In the genomic region with DNA sequence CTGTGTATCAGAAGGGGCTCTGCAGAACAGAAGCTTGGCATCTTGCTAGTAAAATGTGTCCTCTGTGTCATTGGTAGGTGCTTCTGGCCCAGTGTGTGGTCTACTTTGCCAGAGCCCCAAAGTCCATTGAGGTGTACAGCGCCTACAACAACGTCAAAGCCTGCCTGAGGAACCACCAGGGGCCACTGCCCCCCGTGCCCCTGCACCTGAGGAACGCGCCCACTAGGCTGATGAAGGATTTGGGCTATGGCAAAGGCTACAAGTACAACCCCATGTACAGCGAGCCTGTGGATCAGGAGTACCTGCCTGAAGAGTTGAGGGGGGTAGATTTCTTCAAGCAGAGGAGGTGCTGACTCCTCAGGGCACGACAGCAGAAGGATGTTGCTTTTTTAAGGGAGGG, we compare ENCODE assay signal across 16 cellular contexts. TPM values are rescaled to one million over a fixed set of nuclear protein-coding genes. Genes with fewer than 3 reads are reported as not detected.
DNase-seq lines count a peak whose midpoint lies in the region; ATAC-seq, FAIRE-seq and TF ChIP-seq lines count a peak whose summit lies in the region.
"Had no signal": no experiment of that assay in that cellular context is flagged by ENCODE, and none has a peak within 500 bp of the region (broad histone marks: within the 10 kb centered on the region; RNA-seq: fewer than 3 reads in every experiment).

No MANE protein-coding gene starts in this region.

- H2BK5ac ChIP-seq in H9 (ENCODE audit: insufficient read length, low read length): no peak overlapping the region

- H3K4me1 ChIP-seq in H9 (ENCODE audit: insufficient read depth, low read length) (no peaks in the 10 kb centered on the region), Loucy (ENCODE audit: insufficient read depth, low read length, poor library complexity, severe bottlenecking) (peaks cover 34% of the 10 kb centered on the region), K562 (replicated peaks in 1 of 2; ENCODE audit: control insufficient read depth in 2 of 2, insufficient read depth in 2 of 2, low read length in 2 of 2) (peaks cover 19 to 20% of the 10 kb centered on the region in 2 experiments), foreskin keratinocyte (no peaks in the 10 kb centered on the region)

- H2AK5ac ChIP-seq in H9 (ENCODE audit: insufficient read length, low read length): no peak overlapping the region

- H3K79me2 ChIP-seq in H9 (ENCODE audit: insufficient read depth, low read length): no peaks in the 10 kb centered on the region
- peaks cover 68% of the 10 kb centered on the region for H3K79me2 ChIP-seq in Loucy (ENCODE audit: insufficient read depth, low read length)
- peaks cover 45% of the 10 kb centered on the region for H3K79me2 ChIP-seq in K562 (ENCODE audit: control insufficient read depth, insufficient read depth, low read length)

- no CpG with 5 or more reads among the region's 7 CpGs for WGBS in H9 (ENCODE audit: extremely low coverage, insufficient read length, low lambda C conversion rate)
- WGBS in K562 (ENCODE audit: insufficient coverage, low coverage, missing lambda C conversion rate): 92% methylated on average over 7 of the region's 7 CpGs

- no peak overlapping the region for H3K4ac ChIP-seq in H9 (ENCODE audit: low read depth, low read length)

- in situ Hi-C loops in K562 (cut with MboI): loop anchor here (5.0 to 10.0 kb wide), 3 partner anchors 57 to 270 kb away; partner anchors contain the start of gene SERPINB1

- no peak overlapping the region for H2BK15ac ChIP-seq in H9 (ENCODE audit: low read depth, low read length)

- H4K20me1 ChIP-seq in H9 (ENCODE audit: control insufficient read depth, insufficient read depth, insufficient read length): no peaks in the 10 kb centered on the region
- H4K20me1 ChIP-seq in Loucy (ENCODE audit: insufficient read depth, low read length, poor library complexity, severe bottlenecking): no peaks in the 10 kb centered on the region
- no peaks in the 10 kb centered on the region for H4K20me1 ChIP-seq in K562 (replicated peaks; ENCODE audit: control insufficient read depth, insufficient read depth, low read length)

- no peak for ATAC-seq in K562
- ATAC-seq in HG02798 (IDR thresholded peaks at IDR 0.05; ENCODE audit: poor library complexity, unreplicated experiment): no peak
- no peak for ATAC-seq in activated T-helper 17 cell treated with anti-CD3 and anti-CD28 coated beads, Interleukin-2, amount 50 U/mL, for 72 hours (replicated peaks)
- no peak for ATAC-seq in foreskin keratinocyte
- ATAC-seq: HCT116 had no signal

- no peak for TF ChIP-seq POLR2A in K562 (conservative IDR thresholded peaks at IDR 0.05)

- no peak overlapping the region for H2BK120ac ChIP-seq in H9 (ENCODE audit: low read depth, low read length, poor library complexity, severe bottlenecking)

- no peak overlapping the region for H3K27ac ChIP-seq in H9 (ENCODE audit: insufficient read length, low read depth, low read length)
- H3K27ac ChIP-seq in K562 (ENCODE audit: extremely low read depth, low read depth, low read length): no peak overlapping the region
- no peak overlapping the region for H3K27ac ChIP-seq in foreskin keratinocyte
- H3K27ac ChIP-seq: HL-60 had no signal

- H2BK12ac ChIP-seq in H9 (ENCODE audit: insufficient read length, low read depth, low read length): no peak overlapping the region

- no peak overlapping the region for H3K23ac ChIP-seq in H9 (ENCODE audit: insufficient read length, low read depth, low read length)

- H3K23me2 ChIP-seq in H9 (ENCODE audit: insufficient read length, low read depth, low read length, poor library complexity, severe bottlenecking): no peaks in the 10 kb centered on the region

- no TSS peak for BruUV-seq in K562 (replicated peaks; lab: Mats Ljungman, UMichigan)

- TF ChIP-seq RAD21 in K562 (CRISPR knock-in tag; conservative IDR thresholded peaks at IDR 0.05 in 1 of 2, IDR thresholded peaks at IDR 0.05 in 1 of 2): no peak

- no peaks in the 10 kb centered on the region for H3K9me2 ChIP-seq in Loucy (replicated peaks; ENCODE audit: low read depth, low read length)

- POLR2A ChIA-PET in K562 (lab: Yijun Ruan, JAX): interaction anchor here (0.7 to 9.0 kb wide), 3 partner anchors 15 to 217 kb away, joined by 3 to 151 read pairs (median 8); partner anchors contain the start of gene WRNIP1

- H4K91ac ChIP-seq in H9 (ENCODE audit: insufficient read length, low read depth, low read length): no peak overlapping the region

- intact Hi-C loops in K562 (cut with micrococcal nuclease): no loop called here

- no peak overlapping the region for H4K8ac ChIP-seq in H9 (replicated peaks; ENCODE audit: insufficient read length, low read depth, low read length)

- H3K27me3 ChIP-seq in H9 (ENCODE audit: insufficient read depth, low read length) (no peaks in the 10 kb centered on the region), Loucy (ENCODE audit: insufficient read depth, low read length, poor library complexity, severe bottlenecking) (no peaks in the 10 kb centered on the region), K562 (ENCODE audit: control insufficient read depth in 2 of 2, insufficient read depth in 2 of 2, low read length in 2 of 2) (no peaks in the 10 kb centered on the region), foreskin keratinocyte (no peaks in the 10 kb centered on the region)

- H3K9me3 Mint-ChIP-seq in H9: no peaks in the 10 kb centered on the region; a peak in 1 of 5 replicates
- no peaks in the 10 kb centered on the region for H3K9me3 Mint-ChIP-seq in nephron
- H3K9me3 Mint-ChIP-seq in activated T-helper 17 cell treated with anti-CD3 and anti-CD28 coated beads, Interleukin-2, amount 50 U/mL, for 72 hours: no peaks in the 10 kb centered on the region
- H3K9me3 Mint-ChIP-seq: CD4-positive, alpha-beta T cell had no signal

- H3F3A ChIP-seq in Loucy (ENCODE audit: low read depth): no peaks in the 10 kb centered on the region

- H3K4me1 Mint-ChIP-seq in H9 (peaks cover 5 to 6% of the 10 kb centered on the region in 2 experiments), nephron (peaks cover 68% of the 10 kb centered on the region)
- H3K4me1 Mint-ChIP-seq in activated T-helper 17 cell treated with anti-CD3 and anti-CD28 coated beads, Interleukin-2, amount 50 U/mL, for 72 hours: peaks cover 5% of the 10 kb centered on the region
- H3K4me1 Mint-ChIP-seq: B cell had no signal

- H3K14ac ChIP-seq in H9 (ENCODE audit: insufficient read depth, low read length): no peak overlapping the region

- no peak overlapping the region for H3T11ph ChIP-seq in H9 (ENCODE audit: low read length)

- no peak for FAIRE-seq in K562 (lab: Jason Lieb, UNC)
- FAIRE-seq: A204.1, H1 had no signal

- H3K36me3 ChIP-seq in Loucy (ENCODE audit: insufficient read depth, low read length): peaks cover 64% of the 10 kb centered on the region; the same call in 1 of the 2 replicates
- peaks cover 67% of the 10 kb centered on the region for H3K36me3 ChIP-seq in K562 (ENCODE audit: control insufficient read depth, insufficient read depth, low read length)

- no peak overlapping the region for H2AFZ ChIP-seq in H9 (ENCODE audit: low read length)
- no peak overlapping the region for H2AFZ ChIP-seq in Loucy (ENCODE audit: low read length)
- H2AFZ ChIP-seq in K562 (ENCODE audit: low read depth, low read length): no peak overlapping the region

- H3K4me3 ChIP-seq in Loucy (ENCODE audit: low read length, poor library complexity, severe bottlenecking) (peak overlapping the region; percentile 51), K562 (no peak overlapping the region)

- no peak overlapping the region for H3K56ac ChIP-seq in H9 (ENCODE audit: insufficient read length, low read depth, low read length)

- no peak for TF ChIP-seq EP300 in K562 (IDR thresholded peaks at IDR 0.05; ENCODE audit: low read length)

- no peak overlapping the region for H2BK20ac ChIP-seq in H9 (ENCODE audit: low read depth, low read length, poor library complexity, severe bottlenecking)

- no peaks in the 10 kb centered on the region for H3K79me1 ChIP-seq in H9 (ENCODE audit: insufficient read depth, low read depth, low read length, poor library complexity, severe bottlenecking)

- no peak for DNase-seq in H9
- no peak for DNase-seq in K562 (ENCODE audit: extremely low read depth in 1 of 4, low spot score in 3 of 4)
- no peak for DNase-seq in foreskin keratinocyte
- DNase-seq: C1 segment of cervical spinal cord; Calu3; CD4-positive, alpha-beta T cell; DMS 273 treated with DMSO at 0.1 percent for 48 hours had no signal

- H3K36me3 Mint-ChIP-seq in H9 (ENCODE audit: insufficient read depth in 1 of 3, low read depth in 3 of 3): peaks cover 23 to 50% (median 42%) of the 10 kb centered on the region in 3 experiments
- H3K36me3 Mint-ChIP-seq in nephron (ENCODE audit: low read depth): peaks cover 50% of the 10 kb centered on the region
- peaks cover 74% of the 10 kb centered on the region for H3K36me3 Mint-ChIP-seq in activated T-helper 17 cell treated with anti-CD3 and anti-CD28 coated beads, Interleukin-2, amount 50 U/mL, for 72 hours (ENCODE audit: low read depth)

- TF ChIP-seq CTCF in H9 (conservative IDR thresholded peaks at IDR 0.05): no peak
- no peak for TF ChIP-seq CTCF in Loucy (conservative IDR thresholded peaks at IDR 0.05; ENCODE audit: low read length)
- no peak for TF ChIP-seq CTCF in K562 (IDR thresholded peaks at IDR 0.05 in 2 of 3, conservative IDR thresholded peaks at IDR 0.05 in 1 of 3; ENCODE audit: insufficient read depth in 2 of 3, low read depth in 1 of 3, low read length in 3 of 3)
- no peak for TF ChIP-seq CTCF in nephron (IDR thresholded peaks at IDR 0.05; ENCODE audit: unreplicated experiment in 3 of 3)
- TF ChIP-seq CTCF in foreskin keratinocyte (conservative IDR thresholded peaks at IDR 0.05): no peak

- H3K4me3 Mint-ChIP-seq in H9 (no peak overlapping the region), nephron (peak overlapping the region in 2 of 3 experiments; percentile 75 to 78)
- no peak overlapping the region for H3K4me3 Mint-ChIP-seq in activated T-helper 17 cell treated with anti-CD3 and anti-CD28 coated beads, Interleukin-2, amount 50 U/mL, for 72 hours
- H3K4me3 Mint-ChIP-seq: B cell; CD4-positive, alpha-beta T cell had no signal

- H3K4me2 ChIP-seq in H9 (ENCODE audit: insufficient read depth, insufficient read length, low read length) (no peak overlapping the region), Loucy (ENCODE audit: low read depth, low read length, poor library complexity, severe bottlenecking) (peak overlapping the region; percentile 70), K562 (ENCODE audit: insufficient read depth, low read length) (no peak overlapping the region)

- H3K27ac Mint-ChIP-seq in H9: peak overlapping the region in 2 of 3 experiments; percentile 20 to 51; a peak in 1 of 7 replicates
- no peak overlapping the region for H3K27ac Mint-ChIP-seq in nephron
- H3K27ac Mint-ChIP-seq in activated T-helper 17 cell treated with anti-CD3 and anti-CD28 coated beads, Interleukin-2, amount 50 U/mL, for 72 hours: no peak overlapping the region
- H3K27ac Mint-ChIP-seq: B cell had no signal

- H3K18ac ChIP-seq in H9 (ENCODE audit: insufficient read length, low read depth, low read length): no peak overlapping the region

- no peak overlapping the region for H3K9ac ChIP-seq in H9 (ENCODE audit: extremely low read depth, insufficient read length, low read length)
- H3K9ac ChIP-seq in Loucy (ENCODE audit: low read depth, low read length, poor library complexity, severe bottlenecking): peak overlapping the region; percentile 55
- H3K9ac ChIP-seq in K562 (ENCODE audit: insufficient read depth in 1 of 2, low read depth in 2 of 2, low read length in 2 of 2): peak overlapping the region in 1 of 2 experiments; percentile 66; a peak in 1 of 4 replicates

- no peak overlapping the region for H4K5ac ChIP-seq in H9 (ENCODE audit: insufficient read length, low read depth, low read length)

- H3K9me1 ChIP-seq in K562 (ENCODE audit: control insufficient read depth, insufficient read depth, low read length): no peaks in the 10 kb centered on the region

- CTCF ChIA-PET in K562 (lab: Yijun Ruan, JAX; ENCODE audit: low intra/inter-chr PET ratio): no interaction called here

- H3K27me3 Mint-ChIP-seq in H9 (ENCODE audit: low read depth) (no peaks in the 10 kb centered on the region; the same call in 1 of the 2 replicates), nephron (ENCODE audit: low read depth) (peaks cover 3% of the 10 kb centered on the region)
- no peaks in the 10 kb centered on the region for H3K27me3 Mint-ChIP-seq in activated T-helper 17 cell treated with anti-CD3 and anti-CD28 coated beads, Interleukin-2, amount 50 U/mL, for 72 hours
- H3K27me3 Mint-ChIP-seq: B cell; CD4-positive, alpha-beta T cell had no signal

- H3K9me3 ChIP-seq in H9 (ENCODE audit: control insufficient read depth, low read depth, low read length) (no peaks in the 10 kb centered on the region), Loucy (ENCODE audit: insufficient read depth, low read depth, low read length) (no peaks in the 10 kb centered on the region), K562 (replicated peaks; ENCODE audit: control insufficient read depth, insufficient read depth, low read depth, low read length) (no peaks in the 10 kb centered on the region)

RNA-seq across cellular contexts. Expression of gene WRNIP1, which starts 19.7 kb away (rescaled TPM):
- total RNA-seq in H9 (2021) (38.1 and 40.0 TPM in 2 replicates), K562 (2014; rRNA removed) (57.6 and 66.2 TPM in 2 replicates), K562 (2014; rRNA removed; fragmentation: Illumina TruSeq; extraction: Trizol) (35.8 and 41.6 TPM in 2 replicates), K562 (2015; rRNA removed; fragmentation: Illumina TruSeq; extraction: Trizol) (57.9 and 59.8 TPM in 2 replicates), K562 (2021) (43.6 and 48.6 TPM in 2 replicates), foreskin keratinocyte (56.7 and 63.0 TPM in 2 replicates)
- total RNA-seq in K562 (2011; cell fraction: chromatin; rRNA removed; ENCODE audit: low replicate concordance): 22.1 and 23.9 TPM in 2 replicates
- 25.7 and 28.6 TPM in 2 replicates for total RNA-seq in K562 (2011; cell fraction: nucleolus; rRNA removed)
- 23.4 and 25.1 TPM in 2 replicates for total RNA-seq in K562 (2011; cell fraction: nucleoplasm; rRNA removed)
- polyA plus RNA-seq in K562 (2011; rRNA removed) (38.9 and 44.1 TPM in 2 replicates), K562 (2014; fragmentation: Illumina TruSeq; extraction: Trizol) (52.1 and 63.6 TPM in 2 replicates), K562 (2014; fragmentation: Nextera tagmentation; extraction: Ambion mirVana) (10 to 100 TPM; 13.2 to 15.9 TPM), K562 (2014; rRNA removed) (58.3 and 59.8 TPM in 2 replicates), foreskin keratinocyte (48.0 and 54.4 TPM in 2 replicates)
- 48.7 and 64.2 TPM in 2 replicates for polyA plus RNA-seq in K562 (2011; cell fraction: cytosol; rRNA removed)
- polyA plus RNA-seq in K562 (2011; cell fraction: nucleus; rRNA removed): 70.8 and 98.6 TPM in 2 replicates
- polyA plus RNA-seq in K562 (2012): 48.5 and 50.6 TPM in 2 replicates
- polyA minus RNA-seq in K562 (2011; rRNA and poly(A)+ RNA removed): 32.3 and 38.6 TPM in 2 replicates
- 23.3 and 23.9 TPM in 2 replicates for polyA minus RNA-seq in K562 (2011; cell fraction: cytosol; rRNA and poly(A)+ RNA removed)
- 36.5 and 48.5 TPM in 2 replicates for polyA minus RNA-seq in K562 (2011; cell fraction: nucleus; rRNA and poly(A)+ RNA removed)
- 10 to 100 TPM; 30.4 to 48.5 TPM for total RNA-seq in activated T-helper 17 cell treated with anti-CD3 and anti-CD28 coated beads, Interleukin-2, amount 50 U/mL, for 72 hours

RNA-seq across cellular contexts. Expression of gene MYLK4, which starts 34.2 kb away (rescaled TPM):
- total RNA-seq in H9 (2021): 0.28 and 0.44 TPM in 2 replicates
- total RNA-seq in K562 (2011; cell fraction: chromatin; rRNA removed; ENCODE audit: low replicate concordance): 0.07 and 0.16 TPM in 2 replicates
- under 0.01 TPM in 1 of 2 replicates, not detected in the other for total RNA-seq in K562 (2011; cell fraction: nucleolus; rRNA removed)
- total RNA-seq in K562 (2011; cell fraction: nucleoplasm; rRNA removed): 0.07 TPM in 1 of 2 replicates, not detected in the other
- 0.04 and 0.09 TPM in 2 replicates for total RNA-seq in K562 (2014; rRNA removed)
- 0.04 and 0.06 TPM in 2 replicates for total RNA-seq in K562 (2014; rRNA removed; fragmentation: Illumina TruSeq; extraction: Trizol)
- total RNA-seq in K562 (2015; rRNA removed; fragmentation: Illumina TruSeq; extraction: Trizol): 0.07 and 0.15 TPM in 2 replicates
- 0.02 and 0.07 TPM in 2 replicates for total RNA-seq in K562 (2021)
- polyA plus RNA-seq in K562 (2011; rRNA removed): 0.03 and 0.09 TPM in 2 replicates
- 0.01 and 0.09 TPM in 2 replicates for polyA plus RNA-seq in K562 (2011; cell fraction: cytosol; rRNA removed)
- polyA plus RNA-seq in K562 (2011; cell fraction: nucleus; rRNA removed): 0.30 and 0.67 TPM in 2 replicates
- 0.07 and 0.25 TPM in 2 replicates for polyA plus RNA-seq in K562 (2012)
- polyA plus RNA-seq in K562 (2014; fragmentation: Illumina TruSeq; extraction: Trizol): 0.03 and 0.06 TPM in 2 replicates
- under 1 TPM; 0.01 to 0.03 TPM for polyA plus RNA-seq in K562 (2014; fragmentation: Nextera tagmentation; extraction: Ambion mirVana)
- polyA plus RNA-seq in K562 (2014; rRNA removed): 0.15 and 0.30 TPM in 2 replicates
- polyA minus RNA-seq in K562 (2011; rRNA and poly(A)+ RNA removed): 0.09 TPM in 1 of 2 replicates, not detected in the other
- polyA minus RNA-seq in K562 (2011; cell fraction: cytosol; rRNA and poly(A)+ RNA removed): not detected in 2 replicates
- under 0.01 and 0.22 TPM in 2 replicates for polyA minus RNA-seq in K562 (2011; cell fraction: nucleus; rRNA and poly(A)+ RNA removed)
- total RNA-seq in activated T-helper 17 cell treated with anti-CD3 and anti-CD28 coated beads, Interleukin-2, amount 50 U/mL, for 72 hours: under 1 TPM; 0.21 to 0.28 TPM
- total RNA-seq in foreskin keratinocyte: 0.24 and 0.28 TPM in 2 replicates
- 0.08 and 0.09 TPM in 2 replicates for polyA plus RNA-seq in foreskin keratinocyte

RNA-seq across cellular contexts. Expression of gene SERPINB1, which starts 56.7 kb away (rescaled TPM):
- total RNA-seq in H9 (2021) (18.4 and 20.5 TPM in 2 replicates), K562 (2014; rRNA removed) (36.7 and 41.2 TPM in 2 replicates), K562 (2014; rRNA removed; fragmentation: Illumina TruSeq; extraction: Trizol) (49.3 and 62.5 TPM in 2 replicates), K562 (2015; rRNA removed; fragmentation: Illumina TruSeq; extraction: Trizol) (31.9 and 33.9 TPM in 2 replicates), K562 (2021) (45.6 and 46.5 TPM in 2 replicates), foreskin keratinocyte (34.2 TPM in 2 replicates)
- 11.1 and 19.1 TPM in 2 replicates for total RNA-seq in K562 (2011; cell fraction: chromatin; rRNA removed; ENCODE audit: low replicate concordance)
- total RNA-seq in K562 (2011; cell fraction: nucleolus; rRNA removed): 13.9 and 18.2 TPM in 2 replicates
- total RNA-seq in K562 (2011; cell fraction: nucleoplasm; rRNA removed): 16.9 and 26.9 TPM in 2 replicates
- polyA plus RNA-seq in K562 (2011; rRNA removed) (49.4 and 108 TPM in 2 replicates), K562 (2014; fragmentation: Illumina TruSeq; extraction: Trizol) (57.7 and 78.3 TPM in 2 replicates), K562 (2014; fragmentation: Nextera tagmentation; extraction: Ambion mirVana) (10 to 100 TPM; 63.8 to 68.7 TPM), K562 (2014; rRNA removed) (61.9 and 66.9 TPM in 2 replicates), foreskin keratinocyte (36.5 and 40.3 TPM in 2 replicates)
- polyA plus RNA-seq in K562 (2011; cell fraction: cytosol; rRNA removed): 24.3 and 27.5 TPM in 2 replicates
- polyA plus RNA-seq in K562 (2011; cell fraction: nucleus; rRNA removed): 22.6 and 24.2 TPM in 2 replicates
- polyA plus RNA-seq in K562 (2012): 44.7 and 93.0 TPM in 2 replicates
- polyA minus RNA-seq in K562 (2011; rRNA and poly(A)+ RNA removed): 48.6 and 55.2 TPM in 2 replicates
- polyA minus RNA-seq in K562 (2011; cell fraction: cytosol; rRNA and poly(A)+ RNA removed): 25.9 and 43.6 TPM in 2 replicates
- polyA minus RNA-seq in K562 (2011; cell fraction: nucleus; rRNA and poly(A)+ RNA removed): 20.3 and 22.5 TPM in 2 replicates
- 10 to 100 TPM; 33.4 to 67.8 TPM for total RNA-seq in activated T-helper 17 cell treated with anti-CD3 and anti-CD28 coated beads, Interleukin-2, amount 50 U/mL, for 72 hours

Comparison
In these comparisons a context has a peak if more than half of its experiments do, and no peak if none do; other contexts are left out.
1. H3K27ac Mint-ChIP-seq: peak in H9 (2 of 3); none in nephron (0 of 3) and activated T-helper 17 cell treated with anti-CD3 and anti-CD28 coated beads, Interleukin-2, amount 50 U/mL, for 72 hours (single experiment).
2. H3K4me3 Mint-ChIP-seq: peak in nephron (2 of 3); none in H9 (0 of 2) and activated T-helper 17 cell treated with anti-CD3 and anti-CD28 coated beads, Interleukin-2, amount 50 U/mL, for 72 hours (single experiment).